ENCODE assay signal across 29 cellular contexts in genomic region chr17:1548032-1548431, GRCh38.
"Had no signal": no experiment of that assay in that cellular context is flagged by ENCODE, and none has a peak within 500 bp of the region (broad histone marks: within the 10 kb centered on the region; RNA-seq: fewer than 3 reads in every experiment).

No MANE protein-coding gene starts in this region.

- H3K27ac ChIP-seq: coronary artery, epithelial cell of prostate, gastrocnemius medialis, heart left ventricle, hepatocyte, left lung, neural progenitor cell, ovary, right atrium auricular region, sigmoid colon, tibial nerve, upper lobe of left lung, uterus had no signal

- H3K9me3 Mint-ChIP-seq: central memory CD8-positive, alpha-beta T cell; mesothelial cell of epicardium; naive B cell; natural killer cell treated with Interleukin-12 subunit alpha and Interleukin-12 subunit beta and Interleukin-15 and Interleukin-18, amount 100 ng/mL, for 72 hours; neural progenitor cell; stimulated activated memory B cell treated with anti-CD40 and anti-IgM and Interleukin-4, amounts not matched to agents 10 μg/mL and 1 μg/mL and 100 μg/mL, for 72 hours had no signal

- H3K4me3 ChIP-seq: coronary artery, gastrocnemius medialis, heart left ventricle, hepatocyte, left lung, mucosa of descending colon, neural progenitor cell, ovary, right atrium auricular region, sigmoid colon, thoracic aorta, tibial nerve, upper lobe of left lung, uterus had no signal

- H3K4me3 Mint-ChIP-seq: central memory CD8-positive, alpha-beta T cell; mesothelial cell of epicardium; naive B cell; natural killer cell treated with Interleukin-12 subunit alpha and Interleukin-12 subunit beta and Interleukin-15 and Interleukin-18, amount 100 ng/mL, for 72 hours; neural progenitor cell; stimulated activated memory B cell treated with anti-CD40 and anti-IgM and Interleukin-4, amounts not matched to agents 10 μg/mL and 1 μg/mL and 100 μg/mL, for 72 hours had no signal

- H2AFZ ChIP-seq: hepatocyte, neural progenitor cell had no signal

- FAIRE-seq: islet of Langerhans had no signal

- H3K27ac Mint-ChIP-seq: mesothelial cell of epicardium; natural killer cell treated with Interleukin-12 subunit alpha and Interleukin-12 subunit beta and Interleukin-15 and Interleukin-18, amount 100 ng/mL, for 72 hours; neural progenitor cell; stimulated activated memory B cell treated with anti-CD40 and anti-IgM and Interleukin-4, amounts not matched to agents 10 μg/mL and 1 μg/mL and 100 μg/mL, for 72 hours had no signal

- ATAC-seq: esophagus mucosa; gastrocnemius medialis; heart left ventricle; left cardiac atrium; left lung; mucosa of descending colon; natural killer cell treated with Interleukin-12 subunit alpha and Interleukin-12 subunit beta and Interleukin-15 and Interleukin-18, amount 100 ng/mL, for 72 hours; stimulated activated memory B cell treated with anti-CD40 and anti-IgM and Interleukin-4, amounts not matched to agents 10 μg/mL and 1 μg/mL and 100 μg/mL, for 72 hours; stimulated activated naive CD8-positive, alpha-beta T cell treated with anti-CD3 and anti-CD28 coated beads, Interleukin-15, Interleukin-2, amounts not matched to agents 100 U/mL and 50 U/mL, for 24 hours had no signal

- H3K36me3 ChIP-seq: neural progenitor cell, ovary, uterus had no signal

- H3K4me1 ChIP-seq: gastrocnemius medialis, left lung, neural progenitor cell, right atrium auricular region, tibial nerve, uterus had no signal

- DNase-seq: dermis blood vessel endothelial cell; foreskin fibroblast; gastrocnemius medialis; heart left ventricle; left cardiac atrium; left lung; mesenchymal stem cell; mucosa of descending colon; naive B cell; nucleus accumbens; ovary; sigmoid colon; stimulated activated CD4-positive, alpha-beta T cell treated with anti-CD3 and anti-CD28 coated beads, Interleukin-4, amount 100 ng/mL, for 4 hours; stimulated activated naive CD8-positive, alpha-beta T cell treated with anti-CD3 and anti-CD28 coated beads, Interleukin-15, Interleukin-2, amounts not matched to agents 100 U/mL and 50 U/mL, for 24 hours; uterus had no signal

- H3K9ac ChIP-seq: neural progenitor cell had no signal

- H3K9me3 ChIP-seq: gastrocnemius medialis, heart left ventricle, left lung, mucosa of descending colon, ovary, right atrium auricular region, sigmoid colon, thoracic aorta, tibial nerve, upper lobe of left lung, uterus had no signal

- H3K27me3 ChIP-seq: gastrocnemius medialis, heart left ventricle, hepatocyte, left lung, neural progenitor cell, ovary, right atrium auricular region, sigmoid colon, tibial nerve, upper lobe of left lung, uterus had no signal

- H3K4me2 ChIP-seq: hepatocyte, neural progenitor cell had no signal

- H3K27me3 Mint-ChIP-seq: central memory CD8-positive, alpha-beta T cell; naive B cell; natural killer cell treated with Interleukin-12 subunit alpha and Interleukin-12 subunit beta and Interleukin-15 and Interleukin-18, amount 100 ng/mL, for 72 hours; stimulated activated memory B cell treated with anti-CD40 and anti-IgM and Interleukin-4, amounts not matched to agents 10 μg/mL and 1 μg/mL and 100 μg/mL, for 72 hours had no signal

- H3K4me1 Mint-ChIP-seq: mesothelial cell of epicardium had no signal
